ENCODE assay signal across 8 cellular contexts in genomic region chr17:76585649-76586593, GRCh38. TPM values are rescaled to one million over a fixed set of nuclear protein-coding genes. Genes with fewer than 3 reads are reported as not detected.
DNase-seq lines count a peak whose midpoint lies in the region; ATAC-seq and TF ChIP-seq lines count a peak whose summit lies in the region.

Gene ST6GALNAC2 (minus strand): TSS chr17:76585860. CDS start chr17:76585808, 52 bp downstream.

- H3K27ac ChIP-seq in VCaP (peak within 1 kb of the TSS; percentile 27; the same call in 1 of the 2 replicates), ectodermal cell (ENCODE audit: insufficient read depth, low read depth, low read length, poor library complexity, severe bottlenecking) (no peak within 1 kb of the TSS), lung (ENCODE audit: low read depth in 1 of 2, low read length in 1 of 2) (peak within 1 kb of the TSS in 1 of 2 donors; percentile 92)

- H3K27ac Mint-ChIP-seq in stimulated activated naive CD8-positive, alpha-beta T cell treated with anti-CD3 and anti-CD28 coated beads, Interleukin-15, amount 100 ng/mL, for 72 hours: no peak within 1 kb of the TSS

- DNase-seq in DMS53 treated with DMSO at 0.1 percent for 48 hours (lab: John Stamatoyannopoulos, UW; ENCODE audit: unreplicated experiment): peak; percentile 52
- no peak for DNase-seq in LNCaP clone FGC (ENCODE audit: low read depth)
- peak; percentile 82 for DNase-seq in lung (ENCODE audit: low spot score)
- peak; percentile 46 to 50 for DNase-seq in stimulated activated naive CD8-positive, alpha-beta T cell treated with anti-CD3 and anti-CD28 coated beads, Interleukin-15, amount 100 ng/mL, for 72 hours
- DNase-seq in GM19238 (ENCODE audit: insufficient read length, low spot score): no peak

- H3K4me1 ChIP-seq in ectodermal cell (ENCODE audit: control insufficient read depth, insufficient read depth, low read length) (peaks cover 15% of the 10 kb centered on the region), lung (ENCODE audit: control insufficient read depth in 2 of 2, insufficient read depth in 2 of 2, low read length in 2 of 2) (peaks cover 0 to 5% of the 10 kb centered on the region in 2 donors)

- H3K4me1 Mint-ChIP-seq in stimulated activated naive CD8-positive, alpha-beta T cell treated with anti-CD3 and anti-CD28 coated beads, Interleukin-15, amount 100 ng/mL, for 72 hours: peaks cover 22% of the 10 kb centered on the region

- H3K4me3 Mint-ChIP-seq in stimulated activated naive CD8-positive, alpha-beta T cell treated with anti-CD3 and anti-CD28 coated beads, Interleukin-15, amount 100 ng/mL, for 72 hours: peak within 1 kb of the TSS; percentile 76 to 80

- 1% methylated on average over 84 of the region's 84 CpGs for WGBS in ectodermal cell, 2 experiments
- WGBS in lung, 2 donors: 1% methylated on average over 61 to 84 of the region's 84 CpGs

- H3K4me3 ChIP-seq in LNCaP clone FGC (ENCODE audit: low read depth, low read length) (peak within 1 kb of the TSS; percentile 35), ectodermal cell (ENCODE audit: insufficient read depth, low read depth, low read length) (peak within 1 kb of the TSS; percentile 41), lung (peak within 1 kb of the TSS; percentile 68)

- H3K9me3 ChIP-seq in ectodermal cell (ENCODE audit: control insufficient read depth, low read length) (no peaks in the 10 kb centered on the region), lung (ENCODE audit: control insufficient read depth in 2 of 2, insufficient read depth in 1 of 2, low read length in 1 of 2) (no peaks in the 10 kb centered on the region)

- no peaks in the 10 kb centered on the region for H3K9me3 Mint-ChIP-seq in stimulated activated naive CD8-positive, alpha-beta T cell treated with anti-CD3 and anti-CD28 coated beads, Interleukin-15, amount 100 ng/mL, for 72 hours

- ATAC-seq in lung (ENCODE audit: insufficient read depth, low FRiP score): peak; percentile 91
- peak; percentile 89 for ATAC-seq in stimulated activated naive CD8-positive, alpha-beta T cell treated with anti-CD3 and anti-CD28 coated beads, Interleukin-15, amount 100 ng/mL, for 72 hours
- no peak for ATAC-seq in GM21360 (IDR thresholded peaks at IDR 0.05; ENCODE audit: unreplicated experiment)

- H3K36me3 ChIP-seq in ectodermal cell (ENCODE audit: control insufficient read depth, insufficient read depth, low read length) (no peaks in the 10 kb centered on the region), lung (ENCODE audit: control insufficient read depth in 2 of 2, insufficient read depth in 2 of 2, low read length in 2 of 2) (no peaks in the 10 kb centered on the region)

- H3K27me3 ChIP-seq in ectodermal cell (ENCODE audit: control insufficient read depth, insufficient read depth, low read length, poor library complexity, severe bottlenecking) (peaks cover 66% of the 10 kb centered on the region), lung (ENCODE audit: control insufficient read depth, insufficient read depth) (no peaks in the 10 kb centered on the region)

- peaks cover 79% of the 10 kb centered on the region for H3K27me3 Mint-ChIP-seq in stimulated activated naive CD8-positive, alpha-beta T cell treated with anti-CD3 and anti-CD28 coated beads, Interleukin-15, amount 100 ng/mL, for 72 hours

- TF ChIP-seq CTCF in LNCaP clone FGC (IDR thresholded peaks at IDR 0.05; ENCODE audit: control insufficient read depth, extremely low read depth, insufficient read depth): peak; percentile 55
- TF ChIP-seq CTCF in VCaP (conservative IDR thresholded peaks at IDR 0.05): peak; percentile 60
- TF ChIP-seq CTCF in lung (IDR thresholded peaks at IDR 0.05; ENCODE audit: control extremely low read depth, extremely low read depth): peak; percentile 29

RNA-seq across cellular contexts. Expression of gene ST6GALNAC2, which starts in this region (rescaled TPM):
- 1.7 TPM for polyA plus RNA-seq in ectodermal cell (2013, experiment 1 of 4)
- polyA plus RNA-seq in ectodermal cell (2013, experiment 2 of 4): 1.9 TPM
- 0.91 TPM for polyA plus RNA-seq in ectodermal cell (2013, experiment 3 of 4)
- polyA plus RNA-seq in ectodermal cell (2013, experiment 4 of 4): 0.93 TPM
- total RNA-seq in lung: 10 to 100 TPM; 20.8 to 38.0 TPM
- 10 to 100 TPM; 12.1 to 15.4 TPM for polyA plus RNA-seq in lung

Comparison
In these comparisons a context has a peak if more than half of its experiments do, and no peak if none do; other contexts are left out.
1. DNase-seq: peak in DMS53 treated with DMSO at 0.1 percent for 48 hours (single experiment), lung (single experiment) and stimulated activated naive CD8-positive, alpha-beta T cell treated with anti-CD3 and anti-CD28 coated beads, Interleukin-15, amount 100 ng/mL, for 72 hours (2 of 2); none in LNCaP clone FGC (single experiment) and GM19238 (single experiment).
2. Peak in every context shown above with its lines, with median percentiles within 50 percentile points of each other: H3K4me3 ChIP-seq and CTCF ChIP-seq.